28 cellular contexts compared by ENCODE assay signal in the genomic region with DNA sequence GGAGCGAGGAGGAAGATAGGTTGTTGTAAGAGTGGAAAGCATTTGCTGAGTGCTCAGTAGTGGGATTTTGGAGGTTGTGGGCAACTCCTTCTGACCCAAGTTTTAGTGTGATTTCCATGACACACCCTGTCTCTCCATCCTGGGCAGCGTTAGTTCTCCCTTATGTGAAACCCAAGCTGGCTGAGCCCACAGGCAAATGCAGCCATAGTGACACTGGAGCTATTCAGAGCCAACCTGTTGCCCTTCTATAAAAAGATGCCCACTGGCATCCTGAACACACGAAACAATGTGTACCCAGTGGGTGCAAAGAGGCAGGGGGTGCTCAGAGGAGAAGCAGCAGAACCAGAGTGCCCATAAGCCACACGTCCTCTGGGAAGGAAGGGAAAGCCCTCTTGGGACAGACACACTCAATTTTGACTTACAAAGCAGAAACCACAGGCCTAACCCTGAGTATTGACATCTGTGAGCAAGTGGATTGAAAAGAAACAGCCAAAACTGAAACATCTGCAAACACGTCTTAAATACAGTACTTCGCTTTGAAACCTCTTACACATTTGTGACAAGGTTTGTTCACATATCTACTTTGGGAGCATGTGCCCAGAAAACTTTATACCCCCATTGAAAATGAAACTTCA. TPM values are rescaled to one million over a fixed set of nuclear protein-coding genes. Genes with fewer than 3 reads are reported as not detected.
DNase-seq lines count a peak whose midpoint lies in the region; ATAC-seq, FAIRE-seq and TF ChIP-seq lines count a peak whose summit lies in the region.
"Had no signal": no experiment of that assay in that cellular context is flagged by ENCODE, and none has a peak within 500 bp of the region (broad histone marks: within the 10 kb centered on the region; RNA-seq: fewer than 3 reads in every experiment).

No MANE protein-coding gene starts in this region.

- TF ChIP-seq EP300 in GM12878 (IDR thresholded peaks at IDR 0.05; ENCODE audit: borderline replicate concordance in 1 of 2, control insufficient read depth in 1 of 2, low read depth in 2 of 2, low read length in 2 of 2) = no peak

- H3K9me3 ChIP-seq in BLaER1 = no peaks in the 10 kb centered on the region
- no peaks in the 10 kb centered on the region for H3K9me3 ChIP-seq in GM12878 (replicated peaks; ENCODE audit: control insufficient read depth, insufficient read depth, low read length)
- no peaks in the 10 kb centered on the region for H3K9me3 ChIP-seq in hepatocyte (ENCODE audit: low read depth)
- H3K9me3 ChIP-seq: A549, body of pancreas, gastrocnemius medialis, mucosa of descending colon, sigmoid colon, suprapubic skin had no signal

- H3K4me2 ChIP-seq in BLaER1 (peak overlapping the region; percentile 90), GM12878 (ENCODE audit: control insufficient read depth, insufficient read depth) (peak overlapping the region; percentile 42), hepatocyte (no peak overlapping the region)
- H3K4me2 ChIP-seq: A549 had no signal

- H3K9me2 ChIP-seq in hepatocyte (replicated peaks; ENCODE audit: insufficient read depth) = no peaks in the 10 kb centered on the region

- FAIRE-seq in GM12878 (lab: Jason Lieb, UNC) = peak; percentile 97
- FAIRE-seq: A549, urothelium cell line had no signal

- peaks cover 60% of the 10 kb centered on the region for H3K4me1 ChIP-seq in BLaER1
- peaks cover 15% of the 10 kb centered on the region for H3K4me1 ChIP-seq in GM12878 (ENCODE audit: control insufficient read depth, insufficient read depth, low read length)
- H3K4me1 ChIP-seq in hepatocyte (ENCODE audit: insufficient read depth) = no peaks in the 10 kb centered on the region
- H3K4me1 ChIP-seq: A549, body of pancreas, gastrocnemius medialis, sigmoid colon, suprapubic skin had no signal

- H3K36me3 ChIP-seq in BLaER1 (no peaks in the 10 kb centered on the region), GM12878 (ENCODE audit: control insufficient read depth in 2 of 2, insufficient read depth in 2 of 2, low read length in 1 of 2) (no peaks in the 10 kb centered on the region), hepatocyte (replicated peaks; ENCODE audit: insufficient read depth, low read depth) (no peaks in the 10 kb centered on the region)
- H3K36me3 ChIP-seq: gastrocnemius medialis, sigmoid colon, suprapubic skin had no signal

- H3K4me3 ChIP-seq in BLaER1 (peak overlapping the region; percentile 27; the same call in 1 of the 2 replicates), GM12878 (no peak overlapping the region), hepatocyte (no peak overlapping the region)
- H3K4me3 ChIP-seq: A549, body of pancreas, gastrocnemius medialis, mucosa of descending colon, sigmoid colon, suprapubic skin had no signal

- H4K20me1 ChIP-seq in BLaER1 (no peaks in the 10 kb centered on the region), GM12878 (ENCODE audit: control insufficient read depth, insufficient read depth) (no peaks in the 10 kb centered on the region), hepatocyte (ENCODE audit: insufficient read depth, poor library complexity, severe bottlenecking) (no peaks in the 10 kb centered on the region)

- H3K27me3 ChIP-seq in BLaER1 (no peaks in the 10 kb centered on the region), GM12878 (replicated peaks in 1 of 2; ENCODE audit: control insufficient read depth in 2 of 2, insufficient read depth in 2 of 2, low read length in 1 of 2) (no peaks in the 10 kb centered on the region), hepatocyte (no peaks in the 10 kb centered on the region)
- H3K27me3 ChIP-seq: body of pancreas had no signal

- no TSS peak for BruUV-seq in GM12878 (replicated peaks; lab: Mats Ljungman, UMichigan)

- intact Hi-C loops in GM12878 (cut with micrococcal nuclease; ENCODE audit: unreplicated experiment) = no loop called here

- CTCF ChIA-PET in GM12878 (lab: Yijun Ruan, JAX) = interaction anchor here (0.6 kb wide), 1 partner anchor 20 kb away, joined by 3 read pairs; no protein-coding TSS in a partner anchor

- RAD21 ChIA-PET in GM12878 (lab: Charles Lee; ENCODE audit: unreplicated experiment) = no interaction called here

- H3K79me2 ChIP-seq in GM12878 (ENCODE audit: control insufficient read depth, insufficient read depth, low read length) (no peaks in the 10 kb centered on the region), hepatocyte (no peaks in the 10 kb centered on the region)

- SMC1A ChIA-PET in GM12878 (lab: Charles Lee; ENCODE audit: uncharacterized antibody, unreplicated experiment) = no interaction called here

- no peak for TF ChIP-seq POLR2A in GM12878 (IDR thresholded peaks at IDR 0.05; ENCODE audit: low read depth, low read length)

- no peak for TF ChIP-seq CTCF in GM13977 (IDR thresholded peaks at IDR 0.05; ENCODE audit: extremely low read depth, insufficient read depth, missing control alignments)
- no peak for TF ChIP-seq CTCF in GM12878 (IDR thresholded peaks at IDR 0.05 in 2 of 3, conservative IDR thresholded peaks at IDR 0.05 in 1 of 3; ENCODE audit: control insufficient read depth in 2 of 3, extremely low read depth in 1 of 3, insufficient read depth in 1 of 3, low read depth in 3 of 3, low read length in 3 of 3)
- no peak for TF ChIP-seq CTCF in hepatocyte (IDR thresholded peaks at IDR 0.05; ENCODE audit: poor library complexity)

- in situ Hi-C loops in GM13977 (cut with MboI; ENCODE audit: low pct_unique_long_range_greater_than_20kb, low sequenced_read_pairs, unreplicated experiment) (no loop called here), GM12878 (cut with MboI) (no loop called here)

- POLR2A ChIA-PET in GM12878 (lab: Charles Lee) = no interaction called here

- no peak for TF ChIP-seq RAD21 in GM12878 (IDR thresholded peaks at IDR 0.05; ENCODE audit: insufficient read depth, low read depth, low read length)

- DNase-seq in GM13977 (ENCODE audit: low spot score) (peak; percentile 60), GM12878 (ENCODE audit: low read depth, low spot score) (peak; percentile 50), hepatocyte (ENCODE audit: low spot score) (no peak), NCI-H1436 treated with DMSO at 0.1 percent for 48 hours (lab: John Stamatoyannopoulos, UW) (no peak), NCI-H774 (lab: John Stamatoyannopoulos, UW) (no peak)
- DNase-seq: activated B cell treated with CpG ODN at 0.5 μM for 24 hours; activated CD8-positive, alpha-beta T cell treated with anti-CD3 and anti-CD28 coated beads, Interleukin-2, amount 10 ng/mL, durations not matched to agents 7 days and 5 days; activated gamma-delta T cell; body of pancreas; effector CD8-positive, alpha-beta T cell; gastrocnemius medialis; islet precursor cell; mucosa of descending colon; NCI-H1417; sigmoid colon; T1000 had no signal

- WGBS in GM12878 (ENCODE audit: insufficient coverage, insufficient replicate concordance, low lambda C conversion rate, missing lambda C conversion rate) = 3% methylated on average over 6 of the region's 6 CpGs
- WGBS in hepatocyte (ENCODE audit: low lambda C conversion rate, missing lambda C conversion rate) = 81% methylated on average over 6 of the region's 6 CpGs

- peak overlapping the region; percentile 78 for H3K27ac ChIP-seq in BLaER1
- H3K27ac ChIP-seq in GM12878 (ENCODE audit: control insufficient read depth, insufficient read depth) = no peak overlapping the region
- no peak overlapping the region for H3K27ac ChIP-seq in hepatocyte
- H3K27ac ChIP-seq: A549, body of pancreas, C4-2B, gastrocnemius medialis, sigmoid colon, suprapubic skin had no signal

- ATAC-seq in HG02798 (IDR thresholded peaks at IDR 0.05; ENCODE audit: poor library complexity, unreplicated experiment) (peak; percentile 56), GM12878 (peak; percentile 71), GM18498 (IDR thresholded peaks at IDR 0.05; ENCODE audit: unreplicated experiment) (no peak)
- ATAC-seq: activated CD8-positive, alpha-beta T cell treated with anti-CD3 and anti-CD28 coated beads, Interleukin-2, amount 10 ng/mL, durations not matched to agents 7 days and 5 days; body of pancreas; gastrocnemius medialis; mucosa of descending colon had no signal

- H2AFZ ChIP-seq in GM12878 (ENCODE audit: control insufficient read depth, low read depth, low read length) (peak overlapping the region; percentile 25), hepatocyte (no peak overlapping the region)

- H3K9ac ChIP-seq in BLaER1 (peak overlapping the region; percentile 70; the same call in 1 of the 2 replicates), GM12878 (ENCODE audit: control insufficient read depth, insufficient read depth, low read length) (no peak overlapping the region)

TF ChIP-seq in GM12878, 131 proteins besides CTCF, POLR2A, EP300 and RAD21 (continues in another document):
- TF ChIP-seq RB1 (IDR thresholded peaks at IDR 0.05; ENCODE audit: borderline replicate concordance) (no peak), IKZF2 (IDR thresholded peaks at IDR 0.05) (0 out of 4 replicates have a peak, but pooled peaks of 1 of the 2 experiments have one; percentile 17), RUNX3 (IDR thresholded peaks at IDR 0.05; ENCODE audit: low read length) (peak; percentile 72), ZNF207 (IDR thresholded peaks at IDR 0.05; ENCODE audit: borderline replicate concordance) (no peak), BHLHE40 (IDR thresholded peaks at IDR 0.05; ENCODE audit: borderline replicate concordance in 1 of 2, low read depth in 2 of 2, low read length in 1 of 2) (no peak), SP1 (IDR thresholded peaks at IDR 0.05; ENCODE audit: low read depth, low read length) (no peak), ESRRA (IDR thresholded peaks at IDR 0.05; ENCODE audit: low read length) (no peak), HCFC1 (IDR thresholded peaks at IDR 0.05; ENCODE audit: low read length) (no peak), ETV6 (conservative IDR thresholded peaks at IDR 0.05 in 1 of 2, IDR thresholded peaks at IDR 0.05 in 1 of 2; ENCODE audit: borderline replicate concordance in 1 of 2, low read depth in 1 of 2) (no peak)

RNA-seq across cellular contexts. Expression of a gene that starts 54.6 kb away (rescaled TPM):
- not detected in 2 replicates for total RNA-seq in GM12878 (2013; cell fraction: nucleolus; rRNA removed)
- total RNA-seq in GM12878 (2014; rRNA removed) (not detected in 2 replicates), GM12878 (2014; rRNA removed; fragmentation: Illumina TruSeq; extraction: Trizol) (not detected in 2 replicates), GM12878 (2021) (0.13 TPM in 1 of 2 replicates, not detected in the other), hepatocyte (0.10 TPM in 1 of 2 replicates, not detected in the other)
- polyA plus RNA-seq in GM12878 (2011; ENCODE audit: low read depth) = not detected
- polyA plus RNA-seq in GM12878 (2011; rRNA removed) (not detected in 2 replicates), GM12878 (2014; fragmentation: Illumina TruSeq; extraction: Trizol) (not detected in 2 replicates), GM12878 (2014; fragmentation: Nextera tagmentation; extraction: Ambion mirVana) (not detected), GM12878 (2014; rRNA removed) (not detected in 2 replicates), GM12878 (2016; fragmentation: Nextera tagmentation; extraction: Ambion mirVana) (not detected), hepatocyte (0.32 and 0.85 TPM in 2 replicates)
- not detected in 2 replicates for polyA plus RNA-seq in GM12878 (2011; cell fraction: cytosol; rRNA removed)
- not detected in 2 replicates for polyA plus RNA-seq in GM12878 (2011; cell fraction: nucleus; rRNA removed)
- not detected in 2 replicates for polyA plus RNA-seq in GM12878 (2012)
- polyA minus RNA-seq in GM12878 (2011; rRNA and poly(A)+ RNA removed) = not detected in 2 replicates
- not detected in 2 replicates for polyA minus RNA-seq in GM12878 (2011; cell fraction: cytosol; rRNA and poly(A)+ RNA removed)
- polyA minus RNA-seq in GM12878 (2011; cell fraction: nucleus; rRNA and poly(A)+ RNA removed) = not detected in 2 replicates
- total RNA-seq: activated B cell treated with CpG ODN at 0.5 μM for 24 hours; activated CD8-positive, alpha-beta T cell treated with anti-CD3 and anti-CD28 coated beads, Interleukin-2, amount 10 ng/mL, durations not matched to agents 7 days and 5 days; body of pancreas; chondrocyte; gastrocnemius medialis; mucosa of descending colon; NCI-H460; posterior vena cava; RPMI7951; sigmoid colon; suprapubic skin had no signal
- polyA plus RNA-seq: neural cell, sigmoid colon had no signal

Comparison
In these comparisons a context has a peak if more than half of its experiments do, and no peak if none do; other contexts are left out.
1. DNase-seq: peak in GM13977 (single experiment) and GM12878 (single experiment); none in hepatocyte (single experiment), NCI-H1436 treated with DMSO at 0.1 percent for 48 hours (single experiment) and NCI-H774 (single experiment).